34 cellular contexts compared by ENCODE assay signal in the genomic region with DNA sequence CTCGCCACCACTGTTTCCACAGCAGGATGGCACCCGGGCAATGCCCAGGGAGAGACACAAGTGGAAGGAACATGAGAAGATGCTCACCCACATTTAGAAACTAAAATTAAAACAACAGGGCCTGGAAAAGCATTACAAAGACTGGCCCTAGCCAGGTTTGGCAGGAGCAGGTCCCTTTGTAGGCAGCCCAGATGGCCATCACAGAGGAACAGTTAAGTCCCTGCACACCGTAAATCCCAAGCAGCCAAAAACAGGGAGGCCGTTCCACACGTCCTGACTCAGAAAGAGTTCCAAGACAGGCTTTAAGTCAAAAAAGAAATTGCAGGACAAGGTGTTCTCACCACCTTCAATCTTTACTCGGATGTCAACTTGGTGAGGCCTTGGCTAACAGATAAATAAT.
"Had no signal": no experiment of that assay in that cellular context is flagged by ENCODE, and none has a peak within 500 bp of the region (broad histone marks: within the 10 kb centered on the region; RNA-seq: fewer than 3 reads in every experiment).

No MANE protein-coding gene starts in this region.

- H3K27me3 ChIP-seq: adrenal gland, body of pancreas, brain microvascular endothelial cell, breast epithelium had no signal

- ATAC-seq: activated CD8-positive, alpha-beta T cell treated with anti-CD3 and anti-CD28 coated beads for 36 hours; activated naive CD4-positive, alpha-beta T cell treated with anti-CD3 and anti-CD28 coated beads, Interleukin-2, amount 50 U/mL, for 72 hours; activated T-cell treated with anti-CD3 and anti-CD28 coated beads, Interleukin-2, amount 50 U/mL, for 4 hours; activated T-cell treated with anti-CD3 and anti-CD28 coated beads, Interleukin-2, amount 50 U/mL, for 72 hours; activated T-helper 17 cell treated with anti-CD3 and anti-CD28 coated beads, Interleukin-2, amount 50 U/mL, for 72 hours; body of pancreas had no signal

- H3K4me3 Mint-ChIP-seq: activated B cell treated with CpG ODN at 0.5 μM for 24 hours; activated CD4-positive, alpha-beta memory T cell treated with anti-CD3 and anti-CD28 coated beads for 36 hours; activated CD4-positive, alpha-beta T cell treated with anti-CD3 and anti-CD28 coated beads, Interleukin-2, amount 10 ng/mL, durations not matched to agents 24 days and 14 days; activated CD8-positive, alpha-beta T cell treated with anti-CD3 and anti-CD28 coated beads for 36 hours; activated naive CD4-positive, alpha-beta T cell treated with anti-CD3 and anti-CD28 coated beads for 36 hours; activated naive CD8-positive, alpha-beta T cell treated with anti-CD3 and anti-CD28 coated beads for 36 hours; activated T-cell treated with anti-CD3 and anti-CD28 coated beads, Interleukin-2, amount 50 U/mL, for 4 hours; activated T-cell treated with anti-CD3 and anti-CD28 coated beads, Interleukin-2, amount 50 U/mL, for 72 hours; activated T-helper 1 cell treated with anti-CD3 and anti-CD28 coated beads, Interleukin-12 subunit alpha, Interleukin-12 subunit beta, Interleukin-2, Interleukin-4 antibody, amounts not matched to agents 30 ng/mL and 10 ng/mL and 1 ng/mL, durations not matched to agents 14 hours and 24 hours and 36 hours; activated T-helper 17 cell treated with anti-CD3 and anti-CD28 coated beads, Interleukin-2, amount 50 U/mL, for 72 hours; T-helper 1 cell treated with Interleukin-12 subunit alpha and Interleukin-12 subunit beta and Interleukin-4 antibody, amounts not matched to agents 30 μg/mL and 1 μg/mL, for 36 hours; T-helper 2 cell treated with Interferon-gamma antibody and Interleukin-4, amounts not matched to agents 5 μg/mL and 100 μg/mL, for 36 hours had no signal

- H3K27ac Mint-ChIP-seq: activated B cell treated with CpG ODN at 0.5 μM for 24 hours; activated CD4-positive, alpha-beta memory T cell treated with anti-CD3 and anti-CD28 coated beads for 36 hours; activated CD4-positive, alpha-beta T cell treated with anti-CD3 and anti-CD28 coated beads, Interleukin-2, amount 10 ng/mL, durations not matched to agents 24 days and 14 days; activated CD8-positive, alpha-beta T cell treated with anti-CD3 and anti-CD28 coated beads for 36 hours; activated naive CD4-positive, alpha-beta T cell treated with anti-CD3 and anti-CD28 coated beads for 36 hours; activated naive CD4-positive, alpha-beta T cell treated with anti-CD3 and anti-CD28 coated beads, Interleukin-2, amount 50 U/mL, for 72 hours; activated naive CD8-positive, alpha-beta T cell treated with anti-CD3 and anti-CD28 coated beads for 36 hours; activated T-cell treated with anti-CD3 and anti-CD28 coated beads, Interleukin-2, amount 50 U/mL, for 72 hours; activated T-helper 1 cell treated with anti-CD3 and anti-CD28 coated beads, Interleukin-12 subunit alpha, Interleukin-12 subunit beta, Interleukin-2, Interleukin-4 antibody, amounts not matched to agents 30 ng/mL and 10 ng/mL and 1 ng/mL, durations not matched to agents 14 hours and 24 hours and 36 hours; activated T-helper 17 cell treated with anti-CD3 and anti-CD28 coated beads, Interleukin-2, amount 50 U/mL, for 72 hours; T-helper 1 cell treated with Interleukin-12 subunit alpha and Interleukin-12 subunit beta and Interleukin-4 antibody, amounts not matched to agents 30 μg/mL and 1 μg/mL, for 36 hours; T-helper 2 cell treated with Interferon-gamma antibody and Interleukin-4, amounts not matched to agents 5 μg/mL and 100 μg/mL, for 36 hours had no signal

- DNase-seq: activated B cell treated with CpG ODN at 0.5 μM for 24 hours; activated CD4-positive, alpha-beta memory T cell treated with anti-CD3 and anti-CD28 coated beads for 36 hours; activated CD4-positive, alpha-beta T cell treated with anti-CD3 and anti-CD28 coated beads for 4 hours; activated CD4-positive, alpha-beta T cell treated with anti-CD3 and anti-CD28 coated beads, Interleukin-2, amount 50 U/mL, for 1 hour; activated CD4-positive, alpha-beta T cell treated with anti-CD3 and anti-CD28 coated beads, Interleukin-2, amount 50 U/mL, for 4 hours; activated CD4-positive, CD25-positive, alpha-beta regulatory T cell treated with anti-CD3 and anti-CD28 coated beads, Interleukin-2, amount 50 U/mL, for 72 hours; activated CD8-positive, alpha-beta T cell treated with anti-CD3 and anti-CD28 coated beads for 36 hours; activated effector memory CD4-positive, alpha-beta T cell treated with anti-CD3 and anti-CD28 coated beads, Interleukin-2, amount 50 U/mL, for 16 hours; activated gamma-delta T cell treated with Interleukin-2 at 50 U/mL for 16 hours; activated naive CD4-positive, alpha-beta T cell; activated naive CD4-positive, alpha-beta T cell treated with anti-CD3 and anti-CD28 coated beads for 36 hours; activated naive CD4-positive, alpha-beta T cell treated with anti-CD3 and anti-CD28 coated beads, Interleukin-2, amount 50 U/mL, for 16 hours; activated naive CD8-positive, alpha-beta T cell treated with anti-CD3 and anti-CD28 coated beads for 36 hours; activated T-cell treated with anti-CD3 and anti-CD28 coated beads for 4 hours; activated T-cell treated with anti-CD3 and anti-CD28 coated beads, Interleukin-2, amount 50 U/mL, for 1 hour; activated T-cell treated with anti-CD3 and anti-CD28 coated beads, Interleukin-2, amount 50 U/mL, for 4 hours; activated T-cell treated with anti-CD3 and anti-CD28 coated beads, Interleukin-2, amount 50 U/mL, for 72 hours; adrenal gland; amniotic stem cell; aorta; body of pancreas; brain microvascular endothelial cell; central memory CD4-positive, alpha-beta T cell; T-helper 1 cell; T-helper 2 cell; T-helper 9 cell had no signal

- H3K9me3 ChIP-seq: adrenal gland, body of pancreas, breast epithelium had no signal

- H3K4me3 ChIP-seq: adrenal gland, body of pancreas, breast epithelium had no signal

- H3K36me3 ChIP-seq: adrenal gland, brain microvascular endothelial cell, breast epithelium had no signal

- H3K27me3 Mint-ChIP-seq: activated CD4-positive, alpha-beta memory T cell treated with anti-CD3 and anti-CD28 coated beads for 36 hours; activated CD4-positive, alpha-beta T cell treated with anti-CD3 and anti-CD28 coated beads, Interleukin-2, amount 10 ng/mL, durations not matched to agents 24 days and 14 days; activated CD8-positive, alpha-beta T cell treated with anti-CD3 and anti-CD28 coated beads for 36 hours; activated naive CD8-positive, alpha-beta T cell treated with anti-CD3 and anti-CD28 coated beads for 36 hours; activated T-helper 17 cell treated with anti-CD3 and anti-CD28 coated beads, Interleukin-2, amount 50 U/mL, for 72 hours had no signal

- H3K9me3 Mint-ChIP-seq: activated B cell treated with CpG ODN at 0.5 μM for 24 hours; T-helper 2 cell treated with Interferon-gamma antibody and Interleukin-4, amounts not matched to agents 5 μg/mL and 100 μg/mL, for 36 hours had no signal

- H3K4me1 ChIP-seq: adrenal gland, body of pancreas, breast epithelium had no signal

- H3K27ac ChIP-seq: adrenal gland, body of pancreas, brain microvascular endothelial cell, breast epithelium, VCaP had no signal
